ENCODE assay signal across 21 cellular contexts in the genomic region with DNA sequence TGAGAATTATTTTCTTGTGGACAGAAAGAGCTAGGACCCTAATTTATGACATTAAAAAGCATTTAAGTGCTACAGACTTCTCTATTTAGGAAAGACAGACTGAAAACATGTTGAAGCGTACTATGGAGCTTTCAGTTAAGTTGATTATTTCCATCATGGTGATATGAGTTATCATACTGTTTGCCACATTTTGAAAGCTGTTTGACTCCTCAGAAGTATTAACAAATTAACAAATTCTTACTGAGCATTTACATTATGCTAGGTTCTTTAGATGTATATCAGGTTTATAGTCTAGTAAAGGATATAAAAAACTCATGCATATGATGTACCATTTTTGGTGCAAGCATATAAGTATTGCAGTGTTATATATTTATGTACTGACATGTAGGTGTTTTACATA.
"Had no signal": no experiment of that assay in that cellular context is flagged by ENCODE, and none has a peak within 500 bp of the region (broad histone marks: within the 10 kb centered on the region; RNA-seq: fewer than 3 reads in every experiment).

No MANE protein-coding gene starts in this region.

- H3K4me1 Mint-ChIP-seq: activated B cell treated with CpG ODN at 0.5 μM for 24 hours; activated CD4-positive, alpha-beta T cell treated with anti-CD3 and anti-CD28 coated beads, Interleukin-2, amount 10 ng/mL, durations not matched to agents 24 days and 14 days; activated naive CD8-positive, alpha-beta T cell treated with anti-CD3 and anti-CD28 coated beads, Interleukin-2, amount 50 U/mL, for 24 hours had no signal

- ATAC-seq: activated naive CD4-positive, alpha-beta T cell treated with anti-CD3 and anti-CD28 coated beads, Interleukin-2, amount 50 U/mL, for 72 hours; activated naive CD8-positive, alpha-beta T cell treated with anti-CD3 and anti-CD28 coated beads, Interleukin-2, amount 50 U/mL, for 24 hours; activated T-cell treated with anti-CD3 and anti-CD28 coated beads, Interleukin-2, amount 50 U/mL, for 4 hours; T-helper 17 cell had no signal

- H3K27me3 Mint-ChIP-seq: activated B cell treated with CpG ODN at 0.5 μM for 24 hours had no signal

- H3K4me3 Mint-ChIP-seq: activated B cell treated with CpG ODN at 0.5 μM for 24 hours; activated CD4-positive, alpha-beta T cell treated with anti-CD3 and anti-CD28 coated beads, Interleukin-2, amount 10 ng/mL, durations not matched to agents 24 days and 14 days; activated naive CD8-positive, alpha-beta T cell treated with anti-CD3 and anti-CD28 coated beads, Interleukin-2, amount 50 U/mL, for 24 hours; activated T-cell treated with anti-CD3 and anti-CD28 coated beads, Interleukin-2, amount 50 U/mL, for 4 hours; T-helper 17 cell had no signal

- H3K27ac Mint-ChIP-seq: activated B cell treated with CpG ODN at 0.5 μM for 24 hours; activated CD4-positive, alpha-beta T cell treated with anti-CD3 and anti-CD28 coated beads, Interleukin-2, amount 10 ng/mL, durations not matched to agents 24 days and 14 days; activated naive CD4-positive, alpha-beta T cell treated with anti-CD3 and anti-CD28 coated beads, Interleukin-2, amount 50 U/mL, for 72 hours; activated naive CD8-positive, alpha-beta T cell treated with anti-CD3 and anti-CD28 coated beads, Interleukin-2, amount 50 U/mL, for 24 hours; T-helper 17 cell had no signal

- DNase-seq: activated B cell treated with CpG ODN at 0.5 μM for 24 hours; activated CD4-positive, alpha-beta T cell treated with anti-CD3 and anti-CD28 coated beads for 1 hour; activated CD4-positive, alpha-beta T cell treated with anti-CD3 and anti-CD28 coated beads, Interleukin-2, amount 10 ng/mL, durations not matched to agents 24 days and 14 days; activated CD4-positive, alpha-beta T cell treated with anti-CD3 and anti-CD28 coated beads, Interleukin-2, amount 50 U/mL, for 48 hours; activated effector memory CD4-positive, alpha-beta T cell treated with anti-CD3 and anti-CD28 coated beads, Interleukin-2, amount 50 U/mL, for 16 hours; activated naive CD4-positive, alpha-beta T cell treated with Interleukin-2 at 50 U/mL for 16 hours; activated naive CD8-positive, alpha-beta T cell treated with anti-CD3 and anti-CD28 coated beads, Interleukin-2, amount 50 U/mL, for 24 hours; activated T-cell treated with anti-CD3 and anti-CD28 coated beads, Interleukin-2, amount 50 U/mL, for 4 hours; amniotic stem cell; KG1; NCI-H1092; NCI-H1417; NCI-H1930; NCI-H2171; NCI-H510A; NCI-H69; NK-92 treated with Interleukin-12 subunit alpha and Interleukin-12 subunit beta, amount 100 ng/mL, for 24 hours; SHP77 treated with DMSO at 0.1 percent for 48 hours; T-helper 17 cell; T-helper 9 cell had no signal

- H3K9me3 Mint-ChIP-seq: activated T-cell treated with anti-CD3 and anti-CD28 coated beads, Interleukin-2, amount 50 U/mL, for 4 hours had no signal
